Comparison of ENCODE assay signal across 1 cellular context in the genomic region with DNA sequence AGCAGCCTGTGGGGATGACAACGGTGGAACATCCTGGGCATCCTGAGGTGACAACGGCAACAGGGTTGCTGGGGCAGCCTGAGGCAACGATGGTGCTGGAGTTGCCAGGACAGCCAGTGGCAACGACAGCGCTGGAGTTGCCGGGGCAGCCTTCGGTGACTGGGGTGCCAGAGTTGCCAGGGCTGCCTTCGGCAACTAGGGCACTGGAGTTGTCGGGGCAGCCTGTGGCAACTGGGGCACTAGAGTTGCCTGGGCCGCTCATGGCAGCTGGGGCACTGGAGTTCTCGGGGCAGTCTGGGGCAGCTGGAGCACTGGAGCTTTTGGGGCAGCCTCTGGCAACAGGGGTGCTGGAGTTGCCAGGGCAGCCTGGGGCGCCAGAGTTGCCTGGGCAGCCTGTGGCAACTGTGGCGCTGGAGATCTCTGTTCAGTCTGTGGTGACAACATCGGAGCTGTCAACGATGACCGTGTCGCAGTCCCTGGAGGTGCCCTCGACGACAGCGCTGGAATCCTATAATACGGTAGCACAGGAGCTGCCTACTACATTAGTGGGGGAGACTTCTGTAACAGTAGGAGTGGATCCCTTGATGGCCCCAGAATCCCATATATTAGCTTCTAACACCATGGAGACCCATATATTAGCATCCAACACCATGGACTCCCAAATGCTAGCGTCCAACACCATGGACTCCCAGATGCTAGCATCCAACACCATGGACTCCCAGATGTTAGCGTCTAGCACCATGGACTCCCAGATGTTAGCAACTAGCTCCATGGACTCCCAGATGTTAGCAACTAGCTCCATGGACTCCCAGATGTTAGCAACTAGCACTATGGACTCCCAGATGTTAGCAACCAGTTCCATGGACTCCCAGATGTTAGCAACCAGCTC.
TF ChIP-seq lines count a peak whose summit lies in the region.

No MANE protein-coding gene starts in this region.

TF ChIP-seq in HepG2, 621 proteins besides CTCF, POLR2A, EP300 and RAD21:
- TF ChIP-seq DR1 (CRISPR knock-in tag; IDR thresholded peaks at IDR 0.05) (no peak), RBFOX2 (IDR thresholded peaks at IDR 0.05; ENCODE audit: low read depth, low read length) (peak; percentile 75), RBM22 (optimal IDR thresholded peaks at IDR 0.05; ENCODE audit: low read length) (peak; percentile 63), ZFY (CRISPR knock-in tag; IDR thresholded peaks at IDR 0.05) (no peak), ATF7-NPFF (CRISPR knock-in tag; IDR thresholded peaks at IDR 0.05; ENCODE audit: low read depth) (no peak), ZBTB42 (CRISPR knock-in tag; IDR thresholded peaks at IDR 0.05) (0 out of 2 replicates have a peak, but pooled peaks have one; percentile 46), AGO2 (optimal IDR thresholded peaks at IDR 0.05; ENCODE audit: low read depth, low read length) (peak; percentile 95), POLR2AphosphoS2 (IDR thresholded peaks at IDR 0.05; ENCODE audit: low read depth, low read length) (peak; percentile 27; the same call in 1 of the 2 replicates), FLYWCH1 (CRISPR knock-in tag; IDR thresholded peaks at IDR 0.05) (no peak), NRL (CRISPR knock-in tag; IDR thresholded peaks at IDR 0.05; ENCODE audit: borderline replicate concordance) (no peak)
- TF ChIP-seq, protein P1, sequence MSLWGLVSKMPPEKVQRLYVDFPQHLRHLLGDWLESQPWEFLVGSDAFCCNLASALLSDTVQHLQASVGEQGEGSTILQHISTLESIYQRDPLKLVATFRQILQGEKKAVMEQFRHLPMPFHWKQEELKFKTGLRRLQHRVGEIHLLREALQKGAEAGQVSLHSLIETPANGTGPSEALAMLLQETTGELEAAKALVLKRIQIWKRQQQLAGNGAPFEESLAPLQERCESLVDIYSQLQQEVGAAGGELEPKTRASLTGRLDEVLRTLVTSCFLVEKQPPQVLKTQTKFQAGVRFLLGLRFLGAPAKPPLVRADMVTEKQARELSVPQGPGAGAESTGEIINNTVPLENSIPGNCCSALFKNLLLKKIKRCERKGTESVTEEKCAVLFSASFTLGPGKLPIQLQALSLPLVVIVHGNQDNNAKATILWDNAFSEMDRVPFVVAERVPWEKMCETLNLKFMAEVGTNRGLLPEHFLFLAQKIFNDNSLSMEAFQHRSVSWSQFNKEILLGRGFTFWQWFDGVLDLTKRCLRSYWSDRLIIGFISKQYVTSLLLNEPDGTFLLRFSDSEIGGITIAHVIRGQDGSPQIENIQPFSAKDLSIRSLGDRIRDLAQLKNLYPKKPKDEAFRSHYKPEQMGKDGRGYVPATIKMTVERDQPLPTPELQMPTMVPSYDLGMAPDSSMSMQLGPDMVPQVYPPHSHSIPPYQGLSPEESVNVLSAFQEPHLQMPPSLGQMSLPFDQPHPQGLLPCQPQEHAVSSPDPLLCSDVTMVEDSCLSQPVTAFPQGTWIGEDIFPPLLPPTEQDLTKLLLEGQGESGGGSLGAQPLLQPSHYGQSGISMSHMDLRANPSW (CRISPR knock-in tag; IDR thresholded peaks at IDR 0.05; ENCODE audit: borderline replicate concordance): no peak
- TF ChIP-seq, protein P2, sequence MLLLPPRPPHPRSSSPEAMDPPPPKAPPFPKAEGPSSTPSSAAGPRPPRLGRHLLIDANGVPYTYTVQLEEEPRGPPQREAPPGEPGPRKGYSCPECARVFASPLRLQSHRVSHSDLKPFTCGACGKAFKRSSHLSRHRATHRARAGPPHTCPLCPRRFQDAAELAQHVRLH (CRISPR knock-in tag; IDR thresholded peaks at IDR 0.05; ENCODE audit: borderline replicate concordance, low read depth): no peak
